In genomic region chr1:92511541-92511940, GRCh38 we compare ENCODE assay signal across 20 cellular contexts. TPM values are rescaled to one million over a fixed set of nuclear protein-coding genes. Genes with fewer than 3 reads are reported as not detected.
DNase-seq lines count a peak whose midpoint lies in the region; ATAC-seq and TF ChIP-seq lines count a peak whose summit lies in the region.
"Had no signal": no experiment of that assay in that cellular context is flagged by ENCODE, and none has a peak within 500 bp of the region (broad histone marks: within the 10 kb centered on the region; RNA-seq: fewer than 3 reads in every experiment).

No MANE protein-coding gene starts in this region.

- no peak overlapping the region for H2BK12ac ChIP-seq in trophoblast cell (ENCODE audit: low read length)

- no peak overlapping the region for H3K27ac ChIP-seq in trophoblast cell (ENCODE audit: low read depth, low read length)

- DNase-seq in GM03348 (ENCODE audit: low spot score) = no peak
- DNase-seq in trophoblast cell = no peak
- DNase-seq in mesothelial cell of epicardium (ENCODE audit: low spot score in 2 of 2, unreplicated experiment in 2 of 2) = no peak
- DNase-seq in NCI-H2227 (lab: John Stamatoyannopoulos, UW; ENCODE audit: unreplicated experiment) = no peak
- DNase-seq: activated CD4-positive, alpha-beta T cell treated with anti-CD3 and anti-CD28 coated beads, Interleukin-2, amount 10 ng/mL, durations not matched to agents 24 days and 14 days; activated CD8-positive, alpha-beta memory T cell treated with anti-CD3 and anti-CD28 coated beads, Interleukin-2, amount 50 U/mL, for 4 hours; activated naive CD4-positive, alpha-beta T cell; aorta; Caco-2; foreskin fibroblast; left cardiac atrium; NCI-H187 treated with DMSO at 0.1 percent for 48 hours; stimulated activated CD4-positive, alpha-beta T cell treated with anti-CD3 and anti-CD28 coated beads, Interleukin-12 subunit alpha, Interleukin-12 subunit beta, amount 100 ng/mL, for 4 hours had no signal

- no peak for TF ChIP-seq CTCF in mesothelial cell of epicardium (IDR thresholded peaks at IDR 0.05; ENCODE audit: unreplicated experiment)

- no peaks in the 10 kb centered on the region for H3K79me2 ChIP-seq in trophoblast cell (ENCODE audit: control insufficient read depth, insufficient read depth, low read length, poor library complexity)

- H2BK5ac ChIP-seq in trophoblast cell (ENCODE audit: low read depth, low read length, poor library complexity) = no peak overlapping the region

- H2BK120ac ChIP-seq in trophoblast cell (ENCODE audit: insufficient read depth, low read length, poor library complexity) = no peak overlapping the region

- H3K14ac ChIP-seq in trophoblast cell (ENCODE audit: low read length) = no peak overlapping the region

- H3K4me3 ChIP-seq in trophoblast cell (ENCODE audit: low read depth, low read length) = no peak overlapping the region

- no peak overlapping the region for H3K4me3 Mint-ChIP-seq in mesothelial cell of epicardium
- H3K4me3 Mint-ChIP-seq: activated CD4-positive, alpha-beta T cell treated with anti-CD3 and anti-CD28 coated beads, Interleukin-2, amount 10 ng/mL, durations not matched to agents 24 days and 14 days had no signal

- H3K4me1 ChIP-seq in trophoblast cell (ENCODE audit: control insufficient read depth in 1 of 2, insufficient read depth in 2 of 2, low read length in 2 of 2) = no peaks in the 10 kb centered on the region
- H3K4me1 ChIP-seq: Caco-2 had no signal

- peaks cover 0 to 2% of the 10 kb centered on the region in 2 experiments for H3K36me3 ChIP-seq in trophoblast cell (ENCODE audit: control insufficient read depth in 1 of 2, insufficient read depth in 2 of 2, low read length in 2 of 2)

- H4K12ac ChIP-seq in trophoblast cell (ENCODE audit: low read depth, low read length) = no peak overlapping the region

- no peaks in the 10 kb centered on the region for H3K27me3 Mint-ChIP-seq in mesothelial cell of epicardium (ENCODE audit: low read depth)
- H3K27me3 Mint-ChIP-seq: activated CD4-positive, alpha-beta T cell treated with anti-CD3 and anti-CD28 coated beads, Interleukin-2, amount 10 ng/mL, durations not matched to agents 24 days and 14 days had no signal

- H3K79me1 ChIP-seq in trophoblast cell (ENCODE audit: low read length) = no peaks in the 10 kb centered on the region

- H3K9ac ChIP-seq in trophoblast cell (ENCODE audit: low read length) = no peak overlapping the region

- no peaks in the 10 kb centered on the region for H3K9me3 ChIP-seq in trophoblast cell (ENCODE audit: insufficient read depth, low read depth, low read length)
- H3K9me3 ChIP-seq: Caco-2 had no signal

- no peak overlapping the region for H3K4me2 ChIP-seq in trophoblast cell (ENCODE audit: low read length)

- WGBS in trophoblast cell (ENCODE audit: extremely low coverage, insufficient coverage, insufficient read length) = no CpG with 5 or more reads among the region's 4 CpGs

- no peak overlapping the region for H3K18ac ChIP-seq in trophoblast cell (ENCODE audit: low read length)

- no peaks in the 10 kb centered on the region for H3K4me1 Mint-ChIP-seq in mesothelial cell of epicardium

- H3K9me3 Mint-ChIP-seq in mesothelial cell of epicardium = no peaks in the 10 kb centered on the region

- no peaks in the 10 kb centered on the region for H3K27me3 ChIP-seq in trophoblast cell (ENCODE audit: insufficient read depth, low read length)

- ATAC-seq in GM18909 (IDR thresholded peaks at IDR 0.05; ENCODE audit: poor library complexity, unreplicated experiment) = peak; percentile 78
- peak; percentile 82 for ATAC-seq in GM21619 (IDR thresholded peaks at IDR 0.05; ENCODE audit: unreplicated experiment)
- peak; percentile 52 for ATAC-seq in HG03060 (IDR thresholded peaks at IDR 0.05; ENCODE audit: low read depth, unreplicated experiment)
- peak; percentile 63 for ATAC-seq in HG03571 (IDR thresholded peaks at IDR 0.05; ENCODE audit: unreplicated experiment)
- ATAC-seq: HCT116, left cardiac atrium, Right ventricle myocardium inferior had no signal

- H4K91ac ChIP-seq in trophoblast cell (ENCODE audit: low read depth, low read length) = no peak overlapping the region

- no peak overlapping the region for H2AFZ ChIP-seq in trophoblast cell (ENCODE audit: insufficient read depth, low read length, poor library complexity)

- no peak overlapping the region for H4K8ac ChIP-seq in trophoblast cell (ENCODE audit: low read depth, low read length)

- H3K27ac Mint-ChIP-seq in mesothelial cell of epicardium = no peak overlapping the region
- H3K27ac Mint-ChIP-seq: activated CD4-positive, alpha-beta T cell treated with anti-CD3 and anti-CD28 coated beads, Interleukin-2, amount 10 ng/mL, durations not matched to agents 24 days and 14 days had no signal

- peaks cover 9% of the 10 kb centered on the region for H3K36me3 Mint-ChIP-seq in mesothelial cell of epicardium

- H2AK5ac ChIP-seq in trophoblast cell (ENCODE audit: low read length) = no peak overlapping the region

- no peak overlapping the region for H3K23ac ChIP-seq in trophoblast cell (ENCODE audit: low read length)

- H3K4ac ChIP-seq in trophoblast cell (ENCODE audit: low read depth, low read length) = no peak overlapping the region

RNA-seq across cellular contexts. Expression of gene GFI1, which starts 24.8 kb away (rescaled TPM):
- polyA plus RNA-seq in trophoblast cell (2013) = 0.17 and 0.25 TPM in 2 replicates
- total RNA-seq in mesothelial cell of epicardium = 0.34 to 0.58 TPM (median 0.41 TPM) in 3 replicates
- polyA plus RNA-seq: neural cell had no signal
